In genomic region chr12:124756151-124756550, GRCh38 we compare ENCODE assay signal across 15 cellular contexts.
DNase-seq lines count a peak whose midpoint lies in the region; ATAC-seq and TF ChIP-seq lines count a peak whose summit lies in the region.
"Had no signal": no experiment of that assay in that cellular context is flagged by ENCODE, and none has a peak within 500 bp of the region (broad histone marks: within the 10 kb centered on the region; RNA-seq: fewer than 3 reads in every experiment).

No MANE protein-coding gene starts in this region.

- H3K9me3 ChIP-seq in left ventricle myocardium inferior (replicated peaks), result peaks cover 8% of the 10 kb centered on the region
- H3K9me3 ChIP-seq in neuronal stem cell (replicated peaks in 1 of 2; ENCODE audit: control insufficient read depth in 2 of 2, insufficient read depth in 1 of 2, low read depth in 1 of 2, low read length in 2 of 2), result peaks cover 4 to 20% of the 10 kb centered on the region in 2 donors
- H3K9me3 ChIP-seq in uterus, result no peaks in the 10 kb centered on the region
- no peaks in the 10 kb centered on the region for H3K9me3 ChIP-seq in PC-3 (ENCODE audit: low read length)
- H3K9me3 ChIP-seq: mucosa of descending colon had no signal

- CTCF ChIA-PET in activated CD8-positive, alpha-beta memory T cell treated with anti-CD3 and anti-CD28 coated beads, Interleukin-2, amount 10 ng/mL, durations not matched to agents 7 days and 5 days (lab: Charles Lee), result interaction anchor here (1.7 to 3.9 kb wide), 3 partner anchors 10 to 20 kb away, joined by 4 to 23 read pairs (median 8); no protein-coding TSS in a partner anchor
- CTCF ChIA-PET in PC-3 (lab: Charles Lee), result no interaction called here

- peak overlapping the region; percentile 86 for H3K27ac Mint-ChIP-seq in dendritic cell treated with granulocyte-macrophage colony-stimulating factor and Interleukin-4, amounts not matched to agents 40 ng/mL and 50 ng/mL, for 4 days
- no peak overlapping the region for H3K27ac Mint-ChIP-seq in activated CD8-positive, alpha-beta memory T cell treated with anti-CD3 and anti-CD28 coated beads, Interleukin-2, amount 10 ng/mL, durations not matched to agents 7 days and 5 days
- H3K27ac Mint-ChIP-seq: activated naive CD4-positive, alpha-beta T cell treated with anti-CD3 and anti-CD28 coated beads for 36 hours had no signal

- H3K18ac ChIP-seq in neuronal stem cell (ENCODE audit: low read length), result no peak overlapping the region

- H3K4ac ChIP-seq in neuronal stem cell (ENCODE audit: low read length), result no peak overlapping the region

- H3K23ac ChIP-seq in neuronal stem cell (ENCODE audit: low read depth, low read length, poor library complexity), result no peak overlapping the region

- no peak overlapping the region for H4K91ac ChIP-seq in neuronal stem cell (ENCODE audit: low read depth, low read length, poor library complexity)

- H2BK15ac ChIP-seq in neuronal stem cell (ENCODE audit: low read length), result peak overlapping the region; percentile 51

- H3K36me3 Mint-ChIP-seq in dendritic cell treated with granulocyte-macrophage colony-stimulating factor and Interleukin-4, amounts not matched to agents 40 ng/mL and 50 ng/mL, for 4 days (ENCODE audit: low read depth), result peaks cover 25% of the 10 kb centered on the region
- H3K36me3 Mint-ChIP-seq in activated CD8-positive, alpha-beta memory T cell treated with anti-CD3 and anti-CD28 coated beads, Interleukin-2, amount 10 ng/mL, durations not matched to agents 7 days and 5 days, result peaks cover 5% of the 10 kb centered on the region

- TF ChIP-seq CTCF in left ventricle myocardium inferior (IDR thresholded peaks at IDR 0.05; ENCODE audit: borderline replicate concordance) (no peak), uterus (IDR thresholded peaks at IDR 0.05) (no peak), PC-3 (conservative IDR thresholded peaks at IDR 0.05; ENCODE audit: low read depth, low read length) (no peak)

- no TSS peak for BruUV-seq in PC-3 (replicated peaks; lab: Mats Ljungman, UMichigan)

- H3K9ac ChIP-seq in neuronal stem cell (ENCODE audit: low read depth, low read length, poor library complexity) (no peak overlapping the region), PC-3 (ENCODE audit: low read length) (no peak overlapping the region)

- no peak for ATAC-seq in activated CD8-positive, alpha-beta memory T cell treated with anti-CD3 and anti-CD28 coated beads, Interleukin-2, amount 10 ng/mL, durations not matched to agents 7 days and 5 days
- ATAC-seq in PC-3, result no peak
- no peak for ATAC-seq in GM19023 (IDR thresholded peaks at IDR 0.05; ENCODE audit: unreplicated experiment)
- ATAC-seq: activated CD4-positive, CD25-positive, alpha-beta regulatory T cell treated with anti-CD3 and anti-CD28 coated beads, Interleukin-2, amount 50 U/mL, for 24 hours; T-helper 17 cell had no signal

- H4K20me1 ChIP-seq in PC-3 (ENCODE audit: low read length), result no peaks in the 10 kb centered on the region

- H3K4me1 ChIP-seq in left ventricle myocardium inferior (peaks cover 68% of the 10 kb centered on the region), neuronal stem cell (ENCODE audit: control insufficient read depth in 2 of 2, insufficient read depth in 1 of 2, low read depth in 1 of 2, low read length in 2 of 2) (peaks cover 15 to 19% of the 10 kb centered on the region in 2 donors), uterus (peaks cover 0 to 7% of the 10 kb centered on the region in 2 donors), PC-3 (ENCODE audit: insufficient read depth, low read length) (peaks cover 10% of the 10 kb centered on the region)

- H3K14ac ChIP-seq in neuronal stem cell (ENCODE audit: low read length), result no peak overlapping the region

- H3K36me3 ChIP-seq in left ventricle myocardium inferior (no peaks in the 10 kb centered on the region), neuronal stem cell (replicated peaks in 1 of 2; ENCODE audit: control insufficient read depth in 2 of 2, insufficient read depth in 2 of 2, low read length in 2 of 2) (no peaks in the 10 kb centered on the region), uterus (no peaks in the 10 kb centered on the region), PC-3 (ENCODE audit: low read depth, low read length) (no peaks in the 10 kb centered on the region)

- H3K27ac ChIP-seq in left ventricle myocardium inferior (replicated peaks) (peak overlapping the region; percentile 95), neuronal stem cell (replicated peaks; ENCODE audit: low read length) (no peak overlapping the region), uterus (peak overlapping the region; percentile 89 to 90), PC-3 (ENCODE audit: low read length) (no peak overlapping the region)

- no peak for TF ChIP-seq POLR2A in uterus (IDR thresholded peaks at IDR 0.05)

- no peaks in the 10 kb centered on the region for H3K9me2 ChIP-seq in PC-3 (replicated peaks; ENCODE audit: low read length)

- WGBS in neuronal stem cell (ENCODE audit: extremely low coverage in 2 of 2, insufficient read length in 2 of 2, insufficient replicate concordance in 1 of 2), 2 donors, result no CpG with 5 or more reads among the region's 6 CpGs

- intact Hi-C loops in left ventricle myocardium inferior (cut with micrococcal nuclease), result no loop called here
- intact Hi-C loops in cardiac septum (cut with DNase I), result no loop called here
- intact Hi-C loops in dendritic cell treated with granulocyte-macrophage colony-stimulating factor and Interleukin-4, amounts not matched to agents 40 ng/mL and 50 ng/mL, for 4 days (cut with micrococcal nuclease), result no loop called here
- intact Hi-C loops in uterus (cut with DNase I; ENCODE audit: low total_unique reads), result no loop called here
- intact Hi-C loops in PC-3 (cut with micrococcal nuclease), result no loop called here

- H2BK12ac ChIP-seq in neuronal stem cell (ENCODE audit: low read length), result no peak overlapping the region

- no peaks in the 10 kb centered on the region for H3F3A ChIP-seq in PC-3 (ENCODE audit: low read length, unreplicated experiment)

- H3K4me3 ChIP-seq in left ventricle myocardium inferior, result no peak overlapping the region
- H3K4me3 ChIP-seq in neuronal stem cell (ENCODE audit: low read length in 2 of 2), result no peak overlapping the region
- H3K4me3 ChIP-seq in uterus, result no peak overlapping the region
- H3K4me3 ChIP-seq in PC-3 (ENCODE audit: low read length), result no peak overlapping the region
- H3K4me3 ChIP-seq: mucosa of descending colon had no signal

- POLR2A ChIA-PET in PC-3 (lab: Charles Lee; ENCODE audit: unreplicated experiment), result no interaction called here

- DNase-seq in left ventricle myocardium inferior (no peak), cardiac septum (ENCODE audit: low spot score) (no peak), neuronal stem cell (ENCODE audit: low spot score) (no peak), uterus (no peak), PC-3 (no peak)
- no peak for DNase-seq in activated CD8-positive, alpha-beta memory T cell treated with anti-CD3 and anti-CD28 coated beads, Interleukin-2, amount 10 ng/mL, durations not matched to agents 7 days and 5 days
- DNase-seq: activated naive CD4-positive, alpha-beta T cell treated with anti-CD3 and anti-CD28 coated beads for 36 hours; COR-L47; mucosa of descending colon; NCI-H1694 treated with DMSO at 0.1 percent for 48 hours; stimulated activated CD4-positive, alpha-beta T cell treated with anti-CD3 and anti-CD28 coated beads, Interleukin-12 subunit alpha, Interleukin-12 subunit beta, amount 100 ng/mL, for 4 hours; T-helper 17 cell had no signal

- peaks cover 5% of the 10 kb centered on the region for H3K27me3 Mint-ChIP-seq in dendritic cell treated with granulocyte-macrophage colony-stimulating factor and Interleukin-4, amounts not matched to agents 40 ng/mL and 50 ng/mL, for 4 days
- H3K27me3 Mint-ChIP-seq in activated CD8-positive, alpha-beta memory T cell treated with anti-CD3 and anti-CD28 coated beads, Interleukin-2, amount 10 ng/mL, durations not matched to agents 7 days and 5 days, result peaks cover 48% of the 10 kb centered on the region

- H2BK120ac ChIP-seq in neuronal stem cell (ENCODE audit: low read depth, low read length), result peak overlapping the region; percentile 88

- H3K9me3 Mint-ChIP-seq in dendritic cell treated with granulocyte-macrophage colony-stimulating factor and Interleukin-4, amounts not matched to agents 40 ng/mL and 50 ng/mL, for 4 days, result peaks cover 19% of the 10 kb centered on the region
- H3K9me3 Mint-ChIP-seq in activated CD8-positive, alpha-beta memory T cell treated with anti-CD3 and anti-CD28 coated beads, Interleukin-2, amount 10 ng/mL, durations not matched to agents 7 days and 5 days (ENCODE audit: low read depth), result peaks cover 12% of the 10 kb centered on the region

- H3K4me3 Mint-ChIP-seq in dendritic cell treated with granulocyte-macrophage colony-stimulating factor and Interleukin-4, amounts not matched to agents 40 ng/mL and 50 ng/mL, for 4 days, result no peak overlapping the region
- H3K4me3 Mint-ChIP-seq in activated CD8-positive, alpha-beta memory T cell treated with anti-CD3 and anti-CD28 coated beads, Interleukin-2, amount 10 ng/mL, durations not matched to agents 7 days and 5 days, result no peak overlapping the region
- H3K4me3 Mint-ChIP-seq: activated naive CD4-positive, alpha-beta T cell treated with anti-CD3 and anti-CD28 coated beads for 36 hours; T-helper 17 cell had no signal

- peaks cover 98% of the 10 kb centered on the region for H3K4me1 Mint-ChIP-seq in dendritic cell treated with granulocyte-macrophage colony-stimulating factor and Interleukin-4, amounts not matched to agents 40 ng/mL and 50 ng/mL, for 4 days (ENCODE audit: low read depth)
- peaks cover 15% of the 10 kb centered on the region for H3K4me1 Mint-ChIP-seq in activated CD8-positive, alpha-beta memory T cell treated with anti-CD3 and anti-CD28 coated beads, Interleukin-2, amount 10 ng/mL, durations not matched to agents 7 days and 5 days

- H2AK5ac ChIP-seq in neuronal stem cell (ENCODE audit: low read depth, low read length), result no peak overlapping the region

- H3K4me2 ChIP-seq in neuronal stem cell (ENCODE audit: insufficient read depth, low read length, poor library complexity, severe bottlenecking) (no peak overlapping the region), PC-3 (ENCODE audit: low read length) (no peak overlapping the region)

- H3K27me3 ChIP-seq in left ventricle myocardium inferior (ENCODE audit: low read depth) (no peaks in the 10 kb centered on the region), neuronal stem cell (ENCODE audit: control insufficient read depth in 3 of 3, insufficient read depth in 3 of 3, low read depth in 1 of 3, low read length in 3 of 3) (no peaks in the 10 kb centered on the region), uterus (no peaks in the 10 kb centered on the region), PC-3 (ENCODE audit: low read length) (no peaks in the 10 kb centered on the region)

- H3K79me1 ChIP-seq in neuronal stem cell (ENCODE audit: low read depth, low read length), result no peaks in the 10 kb centered on the region

- H2BK5ac ChIP-seq in neuronal stem cell (ENCODE audit: low read length), result peak overlapping the region; percentile 47

- no peak overlapping the region for H2AFZ ChIP-seq in neuronal stem cell (ENCODE audit: low read length)
- H2AFZ ChIP-seq in PC-3 (ENCODE audit: low read length), result no peak overlapping the region

- no peak overlapping the region for H4K8ac ChIP-seq in neuronal stem cell (ENCODE audit: low read depth, low read length)

- no peaks in the 10 kb centered on the region for H3K79me2 ChIP-seq in PC-3 (ENCODE audit: low read length)

Comparison
In these comparisons a context has a peak if more than half of its experiments do, and no peak if none do; other contexts are left out.
1. H3K27ac ChIP-seq: peak in left ventricle myocardium inferior (single experiment) and uterus (2 of 2); none in neuronal stem cell (single experiment) and PC-3 (single experiment).